ENCODE assay signal across 9 cellular contexts in genomic region chr15:58332676-58333400, GRCh38.
DNase-seq lines count a peak whose midpoint lies in the region; ATAC-seq and TF ChIP-seq lines count a peak whose summit lies in the region.
"Had no signal": no experiment of that assay in that cellular context is flagged by ENCODE, and none has a peak within 500 bp of the region (broad histone marks: within the 10 kb centered on the region; RNA-seq: fewer than 3 reads in every experiment).

No MANE protein-coding gene starts in this region.

- H3K4me3 Mint-ChIP-seq in Caco-2 (ENCODE audit: unreplicated experiment): peak overlapping the region; percentile 30

- H3K4me1 ChIP-seq in Caco-2 (peaks cover 36% of the 10 kb centered on the region), mesenchymal stem cell (ENCODE audit: control insufficient read depth, insufficient read depth, low read depth, low read length) (peaks cover 20% of the 10 kb centered on the region), uterus (peaks cover 11 to 17% of the 10 kb centered on the region in 2 donors)

- H4K91ac ChIP-seq in mesenchymal stem cell (ENCODE audit: low read length): peak overlapping the region; percentile 91

- peaks cover 10% of the 10 kb centered on the region for H3K9me3 Mint-ChIP-seq in Caco-2 (ENCODE audit: unreplicated experiment)

- H3K27me3 Mint-ChIP-seq in Caco-2 (ENCODE audit: insufficient read depth, unreplicated experiment): no peaks in the 10 kb centered on the region

- no peak for DNase-seq in Caco-2
- DNase-seq in LNCaP clone FGC (ENCODE audit: low read depth): peak; percentile 99
- peak; percentile 15 for DNase-seq in brain microvascular endothelial cell
- peak; percentile 95 for DNase-seq in mesenchymal stem cell
- DNase-seq in uterus: no peak

- H3K9ac ChIP-seq in mesenchymal stem cell (ENCODE audit: low read length): peak overlapping the region; percentile 82

- peak overlapping the region in 1 of 2 experiments; percentile 79 for H3K23ac ChIP-seq in mesenchymal stem cell (ENCODE audit: low read length in 2 of 2)

- H2AFZ ChIP-seq in mesenchymal stem cell (ENCODE audit: low read depth, low read length): no peak overlapping the region

- H2BK12ac ChIP-seq in mesenchymal stem cell (ENCODE audit: low read length in 2 of 2): peak overlapping the region; percentile 95 to 96

- no peak overlapping the region for H3K4me2 ChIP-seq in mesenchymal stem cell (ENCODE audit: low read length, poor library complexity, severe bottlenecking)

- no peaks in the 10 kb centered on the region for H3K79me1 ChIP-seq in mesenchymal stem cell (replicated peaks; ENCODE audit: low read length, poor library complexity, severe bottlenecking)

- H3K27me3 ChIP-seq in Caco-2 (replicated peaks; ENCODE audit: control insufficient read depth, insufficient read depth, low read length) (no peaks in the 10 kb centered on the region), brain microvascular endothelial cell (replicated peaks) (no peaks in the 10 kb centered on the region), mesenchymal stem cell (ENCODE audit: control insufficient read depth in 1 of 2, insufficient read depth in 1 of 2, low read length in 2 of 2) (no peaks in the 10 kb centered on the region), uterus (no peaks in the 10 kb centered on the region)

- TF ChIP-seq POLR2A in uterus (IDR thresholded peaks at IDR 0.05): no peak

- peak overlapping the region; percentile 90 for H4K8ac ChIP-seq in mesenchymal stem cell (ENCODE audit: low read length)

- H3K9me3 ChIP-seq in Caco-2: 0 out of 2 replicates have a peak, but pooled peaks cover 3% of the 10 kb centered on the region
- peaks cover 12% of the 10 kb centered on the region for H3K9me3 ChIP-seq in mesenchymal stem cell (ENCODE audit: control insufficient read depth, low read length)
- no peaks in the 10 kb centered on the region for H3K9me3 ChIP-seq in uterus

- peak overlapping the region; percentile 94 for H2AK5ac ChIP-seq in mesenchymal stem cell (ENCODE audit: low read length, severe bottlenecking)

- H2BK15ac ChIP-seq in mesenchymal stem cell (ENCODE audit: low read depth, poor library complexity, severe bottlenecking): no peak overlapping the region

- POLR2A ChIA-PET in Caco-2 (lab: Charles Lee): interaction anchor here (1.5 kb wide), 1 partner anchor 438 kb away, joined by 4 read pairs; the partner anchor contains the start of gene MINDY2

- peak overlapping the region; percentile 85 to 99 for H3K4ac ChIP-seq in mesenchymal stem cell (ENCODE audit: low read depth in 1 of 2, low read length in 2 of 2)

- H3K18ac ChIP-seq in mesenchymal stem cell (ENCODE audit: low read depth in 1 of 2, low read length in 2 of 2): peak overlapping the region; percentile 95 to 99

- peak overlapping the region; percentile 90 for H2BK120ac ChIP-seq in mesenchymal stem cell (ENCODE audit: low read depth, low read length)

- TSS peak; percentile 84 for BruUV-seq in Caco-2 (replicated peaks; lab: Mats Ljungman, UMichigan)

- ATAC-seq in GM21723 (IDR thresholded peaks at IDR 0.05; ENCODE audit: unreplicated experiment) (no peak), GM18498 (IDR thresholded peaks at IDR 0.05; ENCODE audit: unreplicated experiment) (no peak), GM21360 (IDR thresholded peaks at IDR 0.05; ENCODE audit: unreplicated experiment) (no peak)

- H3K27ac ChIP-seq in brain microvascular endothelial cell (peak overlapping the region; percentile 90), mesenchymal stem cell (ENCODE audit: low read length, poor library complexity, severe bottlenecking) (peak overlapping the region; percentile 78), uterus (peak overlapping the region; percentile 86 to 94)

- no peak overlapping the region for H3K14ac ChIP-seq in mesenchymal stem cell (ENCODE audit: low read length in 2 of 2)

- H3K36me3 Mint-ChIP-seq in Caco-2 (ENCODE audit: insufficient read depth, unreplicated experiment): peaks cover 21% of the 10 kb centered on the region
- H3K36me3 Mint-ChIP-seq: IgD-negative memory B cell had no signal

- H3K36me3 ChIP-seq in Caco-2 (ENCODE audit: control insufficient read depth, insufficient read depth, low read length) (no peaks in the 10 kb centered on the region), brain microvascular endothelial cell (replicated peaks) (no peaks in the 10 kb centered on the region), mesenchymal stem cell (ENCODE audit: control insufficient read depth in 1 of 2, insufficient read depth in 2 of 2, low read depth in 1 of 2, low read length in 2 of 2) (no peaks in the 10 kb centered on the region), uterus (no peaks in the 10 kb centered on the region)

- H3K4me3 ChIP-seq in Caco-2 (ENCODE audit: low read depth, low read length) (no peak overlapping the region), LNCaP clone FGC (ENCODE audit: low read depth, low read length) (peak overlapping the region; percentile 23), brain microvascular endothelial cell (ENCODE audit: low read depth, low read length) (no peak overlapping the region), mesenchymal stem cell (ENCODE audit: insufficient read depth in 1 of 2, low read depth in 1 of 2, low read length in 2 of 2) (no peak overlapping the region), uterus (no peak overlapping the region)

- peak overlapping the region; percentile 12 for H2BK5ac ChIP-seq in mesenchymal stem cell (ENCODE audit: low read depth, low read length, poor library complexity, severe bottlenecking)

- intact Hi-C loops in Caco-2 (cut with micrococcal nuclease; ENCODE audit: unreplicated experiment): loop anchor here (5.0 kb wide), 2 partner anchors 99 to 134 kb away; partner anchors contain the start of gene LIPC
- intact Hi-C loops in uterus (cut with DNase I; ENCODE audit: low total_unique reads): no loop called here

- H3K4me1 Mint-ChIP-seq in Caco-2 (ENCODE audit: low read depth, unreplicated experiment): peaks cover 42% of the 10 kb centered on the region

- no peak for TF ChIP-seq CTCF in Caco-2 (IDR thresholded peaks at IDR 0.05; ENCODE audit: insufficient read depth in 1 of 2, low read depth in 1 of 2, low read length in 1 of 2, severe bottlenecking in 1 of 2, unreplicated experiment in 1 of 2)
- TF ChIP-seq CTCF in LNCaP clone FGC (IDR thresholded peaks at IDR 0.05; ENCODE audit: control insufficient read depth, extremely low read depth, insufficient read depth): no peak
- no peak for TF ChIP-seq CTCF in brain microvascular endothelial cell (IDR thresholded peaks at IDR 0.05; ENCODE audit: low read depth, low read length, missing control alignments)
- TF ChIP-seq CTCF in uterus (IDR thresholded peaks at IDR 0.05): no peak

- in situ Hi-C loops in brain microvascular endothelial cell (cut with HindIII; ENCODE audit: low pct_ligation_motif_present, low sequenced_read_pairs): no loop called here

- peak overlapping the region; percentile 94 for H3K27ac Mint-ChIP-seq in Caco-2 (ENCODE audit: unreplicated experiment)

- CTCF ChIA-PET in Caco-2 (lab: Charles Lee): no interaction called here

Comparison
In these comparisons a context has a peak if more than half of its experiments do, and no peak if none do; other contexts are left out.
1. DNase-seq: peak in LNCaP clone FGC (single experiment), brain microvascular endothelial cell (single experiment) and mesenchymal stem cell (single experiment); none in Caco-2 (0 of 2) and uterus (0 of 2).
2. Peak in every context shown above with its lines, with median percentiles within 50 percentile points of each other: H3K27ac ChIP-seq.